ENCODE assay signal across 7 cellular contexts in genomic region chrX:137052641-137053235, GRCh38. TPM values are rescaled to one million over a fixed set of nuclear protein-coding genes. Genes with fewer than 3 reads are reported as not detected.
DNase-seq lines count a peak whose midpoint lies in the region; ATAC-seq and TF ChIP-seq lines count a peak whose summit lies in the region.

No MANE protein-coding gene starts in this region.

- TF ChIP-seq POLR2A in prostate gland (IDR thresholded peaks at IDR 0.05): no peak

- intact Hi-C loops in prostate gland (cut with DNase I): loop anchor here (5.0 kb wide), 1 partner anchor 95 kb away; no protein-coding TSS in a partner anchor

- ATAC-seq in GM18520 (IDR thresholded peaks at IDR 0.05; ENCODE audit: unreplicated experiment) (peak; percentile 11), HG02885 (IDR thresholded peaks at IDR 0.05; ENCODE audit: poor library complexity, unreplicated experiment) (peak; percentile 29), GM21360 (IDR thresholded peaks at IDR 0.05; ENCODE audit: unreplicated experiment) (no peak)

- TF ChIP-seq CTCF in WI38 (IDR thresholded peaks at IDR 0.05; ENCODE audit: low read depth, low read length): no peak
- TF ChIP-seq CTCF in epithelial cell of esophagus (IDR thresholded peaks at IDR 0.05; ENCODE audit: insufficient read depth, low read depth, low read length, missing control alignments): no peak
- TF ChIP-seq CTCF in prostate gland (IDR thresholded peaks at IDR 0.05): peak in 1 of 4 experiments; percentile 12

- no peak overlapping the region for H3K27ac ChIP-seq in prostate gland

- no peaks in the 10 kb centered on the region for H3K4me1 ChIP-seq in prostate gland (replicated peaks)

- H3K27me3 ChIP-seq in prostate gland (replicated peaks; ENCODE audit: insufficient read depth): no peaks in the 10 kb centered on the region

- no peaks in the 10 kb centered on the region for H3K36me3 ChIP-seq in prostate gland

- DNase-seq in epithelial cell of esophagus (ENCODE audit: low read depth) (no peak), prostate gland (ENCODE audit: low spot score) (no peak), SHP77 (lab: John Stamatoyannopoulos, UW) (no peak)

- H3K4me3 ChIP-seq in WI38 (ENCODE audit: low read depth, low read length) (peak overlapping the region; percentile 51), epithelial cell of esophagus (ENCODE audit: low read length) (peak overlapping the region; percentile 28), prostate gland (peak overlapping the region; percentile 16)

- H3K9me3 ChIP-seq in prostate gland: no peaks in the 10 kb centered on the region

- WGBS in prostate gland: 4% methylated on average over 23 of the region's 37 CpGs

RNA-seq across cellular contexts. Expression of gene GPR101, which starts 18.9 kb away (rescaled TPM):
- not detected for total RNA-seq in prostate gland
